ENCODE assay signal across 21 cellular contexts in the genomic region with DNA sequence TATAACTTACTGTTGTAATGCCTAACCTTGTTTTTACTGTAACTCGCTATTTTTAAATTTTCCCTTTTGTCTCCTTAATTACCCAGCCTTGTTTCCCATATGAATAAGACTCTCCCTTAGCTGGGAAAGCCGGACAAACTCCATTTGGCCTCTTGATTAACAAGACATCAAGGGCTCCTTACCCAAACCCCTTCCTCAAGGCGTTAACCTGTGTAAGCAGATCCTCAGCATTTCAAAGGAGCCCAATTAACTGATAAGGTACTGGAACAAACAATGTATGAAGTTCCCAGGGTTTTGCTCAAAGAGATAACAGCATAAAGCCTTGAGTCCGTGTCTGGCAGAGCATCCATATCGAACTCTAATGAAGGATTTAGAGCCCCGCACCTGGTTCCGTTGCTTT.
DNase-seq lines count a peak whose midpoint lies in the region; TF ChIP-seq lines count a peak whose summit lies in the region.
"Had no signal": no experiment of that assay in that cellular context is flagged by ENCODE, and none has a peak within 500 bp of the region (broad histone marks: within the 10 kb centered on the region; RNA-seq: fewer than 3 reads in every experiment).

No MANE protein-coding gene starts in this region.

- DNase-seq in ELF-1 (ENCODE audit: low read depth, low spot score) (peak; percentile 80), endodermal cell (peak; percentile 67), NCI-H524 (lab: John Stamatoyannopoulos, UW) (no peak), NCI-H2107 treated with DMSO at 0.1 percent for 48 hours (lab: John Stamatoyannopoulos, UW; ENCODE audit: unreplicated experiment) (no peak)
- DNase-seq in activated CD8-positive, alpha-beta memory T cell treated with anti-CD3 and anti-CD28 coated beads for 24 hours = no peak
- DNase-seq: 8988T; ACHN; AML-193; BE2C; CD4-positive, alpha-beta T cell; CD8-positive, alpha-beta memory T cell; DMS 273 treated with DMSO at 0.1 percent for 48 hours; DMS79; EL; GOT3; HFFc6 had no signal

- H3K9ac ChIP-seq in HUES48 (ENCODE audit: low read depth, low read length) (no peak overlapping the region), endodermal cell (ENCODE audit: extremely low read depth, low read length, poor library complexity, severe bottlenecking) (peak overlapping the region; percentile 25)
- H3K9ac ChIP-seq: BLaER1 treated with 17β-estradiol and CSF1 and Interleukin-3, amounts not matched to agents 10 nM and 100 nM had no signal

- H3K27me3 ChIP-seq in HUES48 (ENCODE audit: control insufficient read depth, insufficient read depth, low read length) = peaks cover 40% of the 10 kb centered on the region
- H3K27me3 ChIP-seq in endodermal cell (ENCODE audit: control insufficient read depth, insufficient read depth, low read length, poor library complexity, severe bottlenecking) = no peaks in the 10 kb centered on the region
- H3K27me3 ChIP-seq: BLaER1 treated with 17β-estradiol and CSF1 and Interleukin-3, amounts not matched to agents 10 nM and 100 nM had no signal

- TF ChIP-seq CTCF in endodermal cell (conservative IDR thresholded peaks at IDR 0.05) = no peak

- H3K4me1 ChIP-seq in HUES48 (ENCODE audit: control insufficient read depth, insufficient read depth, low read length) = 0 out of 2 replicates have a peak, but pooled peaks cover 4% of the 10 kb centered on the region
- peaks cover 13% of the 10 kb centered on the region for H3K4me1 ChIP-seq in endodermal cell (ENCODE audit: control insufficient read depth, insufficient read depth, low read length)
- H3K4me1 ChIP-seq: A549; BE2C; BLaER1 treated with 17β-estradiol and CSF1 and Interleukin-3, amounts not matched to agents 10 nM and 100 nM; HAP-1 had no signal

- H3K4me1 Mint-ChIP-seq in endodermal cell = peaks cover 47% of the 10 kb centered on the region

- H3K9me3 ChIP-seq in HUES48 (ENCODE audit: control insufficient read depth, insufficient read depth, low read length) (no peaks in the 10 kb centered on the region), endodermal cell (ENCODE audit: control insufficient read depth, low read length) (no peaks in the 10 kb centered on the region)
- H3K9me3 ChIP-seq: A549; BE2C; BLaER1 treated with 17β-estradiol and CSF1 and Interleukin-3, amounts not matched to agents 10 nM and 100 nM; HAP-1 had no signal

- H3K9me3 Mint-ChIP-seq in endodermal cell = no peaks in the 10 kb centered on the region
- H3K9me3 Mint-ChIP-seq: CD14-positive monocyte; CD4-positive, alpha-beta T cell; CD8-positive, alpha-beta memory T cell; HFFc6 had no signal

- WGBS in endodermal cell (ENCODE audit: insufficient coverage in 1 of 2, insufficient read length in 1 of 2), 2 experiments = 28 to 67% methylated on average over 5 to 7 of the region's 7 CpGs

- peak overlapping the region; percentile 12 for H3K27ac ChIP-seq in HUES48 (ENCODE audit: low read depth, low read length)
- no peak overlapping the region for H3K27ac ChIP-seq in endodermal cell (ENCODE audit: low read depth, low read length)
- H3K27ac ChIP-seq: A549; BLaER1 treated with 17β-estradiol and CSF1 and Interleukin-3, amounts not matched to agents 10 nM and 100 nM had no signal

- H3K36me3 ChIP-seq in HUES48 (ENCODE audit: control insufficient read depth, insufficient read depth, low read length) (no peaks in the 10 kb centered on the region), endodermal cell (ENCODE audit: control insufficient read depth, insufficient read depth, low read length) (no peaks in the 10 kb centered on the region)
- H3K36me3 ChIP-seq: BE2C; BLaER1 treated with 17β-estradiol and CSF1 and Interleukin-3, amounts not matched to agents 10 nM and 100 nM; HAP-1 had no signal

- H3K4me3 ChIP-seq in HUES48 (ENCODE audit: low read depth, low read length) (no peak overlapping the region), endodermal cell (ENCODE audit: low read length) (no peak overlapping the region)
- H3K4me3 ChIP-seq: A549; BLaER1 treated with 17β-estradiol and CSF1 and Interleukin-3, amounts not matched to agents 10 nM and 100 nM; HAP-1 had no signal

- H3K27me3 Mint-ChIP-seq in endodermal cell (ENCODE audit: insufficient read depth) = peaks cover 42% of the 10 kb centered on the region

- H3K36me3 Mint-ChIP-seq in endodermal cell (ENCODE audit: low read depth) = no peaks in the 10 kb centered on the region
- H3K36me3 Mint-ChIP-seq: CD14-positive monocyte; CD8-positive, alpha-beta memory T cell had no signal

- H3K4me3 Mint-ChIP-seq in endodermal cell = peak overlapping the region; percentile 6
- H3K4me3 Mint-ChIP-seq: CD14-positive monocyte; CD4-positive, alpha-beta T cell; CD8-positive, alpha-beta memory T cell; HFFc6 had no signal

- H3K27ac Mint-ChIP-seq in endodermal cell = peak overlapping the region; percentile 79
- H3K27ac Mint-ChIP-seq: CD14-positive monocyte; CD4-positive, alpha-beta T cell; HFFc6 had no signal

Comparison
In these comparisons a context has a peak if more than half of its experiments do, and no peak if none do; other contexts are left out.
1. DNase-seq: peak in ELF-1 (single experiment) and endodermal cell (single experiment); none in activated CD8-positive, alpha-beta memory T cell treated with anti-CD3 and anti-CD28 coated beads for 24 hours (single experiment), NCI-H524 (0 of 2) and NCI-H2107 treated with DMSO at 0.1 percent for 48 hours (single experiment).